18 cellular contexts compared by ENCODE assay signal in genomic region chr9:21519855-21520434, GRCh38. TPM values are rescaled to one million over a fixed set of nuclear protein-coding genes. Genes with fewer than 3 reads are reported as not detected.
DNase-seq lines count a peak whose midpoint lies in the region; ATAC-seq, FAIRE-seq and TF ChIP-seq lines count a peak whose summit lies in the region.
"Had no signal": no experiment of that assay in that cellular context is flagged by ENCODE, and none has a peak within 500 bp of the region (broad histone marks: within the 10 kb centered on the region; RNA-seq: fewer than 3 reads in every experiment).

No MANE protein-coding gene starts in this region.

- no peaks in the 10 kb centered on the region for H3K9me1 ChIP-seq in IMR-90 (ENCODE audit: insufficient read depth, low read length)

- no peak overlapping the region for H3K56ac ChIP-seq in IMR-90 (ENCODE audit: extremely low read depth, insufficient read depth, low read length)

- H3K27me3 ChIP-seq in IMR-90 (ENCODE audit: control insufficient read depth, insufficient read depth, low read length): no peaks in the 10 kb centered on the region
- no peaks in the 10 kb centered on the region for H3K27me3 ChIP-seq in RWPE2 (ENCODE audit: insufficient read depth, poor library complexity, severe bottlenecking)
- H3K27me3 ChIP-seq: BLaER1 had no signal

- no peak overlapping the region for H2BK15ac ChIP-seq in IMR-90 (ENCODE audit: low read depth, low read length)

- no TSS peak for BruUV-seq in Calu3 (replicated peaks; lab: Mats Ljungman, UMichigan)
- no TSS peak for BruUV-seq in IMR-90 (replicated peaks; lab: Mats Ljungman, UMichigan)

- H2BK5ac ChIP-seq in IMR-90 (ENCODE audit: low read depth, low read length, poor library complexity, severe bottlenecking): no peak overlapping the region

- H3K79me1 ChIP-seq in IMR-90 (ENCODE audit: low read depth in 1 of 2, low read length in 2 of 2): peaks cover 22 to 48% of the 10 kb centered on the region in 2 experiments; a peak in 3 of 4 replicates

- FAIRE-seq in A549 (lab: Jason Lieb, UNC): no peak
- FAIRE-seq: GM12878, H54, K562 had no signal

- H2BK20ac ChIP-seq in IMR-90 (ENCODE audit: low read depth, low read length): no peak overlapping the region

- no peak overlapping the region for H2AK5ac ChIP-seq in IMR-90 (ENCODE audit: low read depth, low read length)

- no peak overlapping the region for H3K4me3 Mint-ChIP-seq in Calu3 (ENCODE audit: low read depth, unreplicated experiment)
- H3K4me3 Mint-ChIP-seq: CD14-positive monocyte, GM23338 had no signal

- peaks cover 30% of the 10 kb centered on the region for H3K36me3 Mint-ChIP-seq in Calu3 (ENCODE audit: insufficient read depth, unreplicated experiment)
- H3K36me3 Mint-ChIP-seq: CD14-positive monocyte had no signal

- no peak overlapping the region for H3K23ac ChIP-seq in IMR-90 (ENCODE audit: low read depth, low read length)

- H3K27me3 Mint-ChIP-seq in Calu3 (ENCODE audit: unreplicated experiment): no peaks in the 10 kb centered on the region

- no peak overlapping the region for H3K4me2 ChIP-seq in A549
- no peak overlapping the region for H3K4me2 ChIP-seq in IMR-90 (ENCODE audit: low read depth, low read length)
- H3K4me2 ChIP-seq: BLaER1, GM23338 had no signal

- H4K8ac ChIP-seq in IMR-90 (ENCODE audit: low read depth in 2 of 2, low read length in 2 of 2): peak overlapping the region in 1 of 2 experiments; percentile 5; a peak in 1 of 4 replicates

- CTCF ChIA-PET in A549 (lab: Yijun Ruan, JAX): interaction anchor here (1.0 to 1.7 kb wide), 3 partner anchors 11 to 264 kb away, joined by 3 to 5 read pairs (median 3); no protein-coding TSS in a partner anchor
- CTCF ChIA-PET in Calu3 (lab: Charles Lee): interaction anchor here (1.2 kb wide), 1 partner anchor 268 kb away, joined by 3 read pairs; no protein-coding TSS in a partner anchor
- CTCF ChIA-PET in IMR-90 (lab: Yijun Ruan, JAX): no interaction called here

- H3K9me3 ChIP-seq in A549: peaks cover 23% of the 10 kb centered on the region
- no peaks in the 10 kb centered on the region for H3K9me3 ChIP-seq in IMR-90 (ENCODE audit: control insufficient read depth, insufficient read depth, low read length)
- peaks cover 3% of the 10 kb centered on the region for H3K9me3 ChIP-seq in RWPE2 (ENCODE audit: severe bottlenecking)
- H3K9me3 ChIP-seq: BLaER1 had no signal

- H4K91ac ChIP-seq in IMR-90 (ENCODE audit: insufficient read depth, low read depth, low read length): no peak overlapping the region

- H3K9me3 Mint-ChIP-seq in Calu3 (ENCODE audit: low read depth, unreplicated experiment): peaks cover 5% of the 10 kb centered on the region

- H4K5ac ChIP-seq in IMR-90 (ENCODE audit: low read depth, low read length): no peak overlapping the region

- H3K4me1 ChIP-seq in A549: peaks cover 32% of the 10 kb centered on the region; the same call in 2 of the 3 replicates
- no peaks in the 10 kb centered on the region for H3K4me1 ChIP-seq in IMR-90 (ENCODE audit: control insufficient read depth, insufficient read depth, low read length)
- no peaks in the 10 kb centered on the region for H3K4me1 ChIP-seq in RWPE2 (ENCODE audit: insufficient read depth, poor library complexity, severe bottlenecking)
- H3K4me1 ChIP-seq: BLaER1 had no signal

- H4K20me1 ChIP-seq in IMR-90 (ENCODE audit: insufficient read depth, low read length): no peaks in the 10 kb centered on the region
- H4K20me1 ChIP-seq: BLaER1 had no signal

- WGBS in A549 (ENCODE audit: missing lambda C conversion rate): 94% methylated on average over 2 of the region's 2 CpGs
- 100% methylated on average over 1 of the region's 2 CpGs; no CpG with 5 or more reads in 1 of the 2 experiments for WGBS in IMR-90 (ENCODE audit: extremely low coverage in 2 of 2, insufficient read length in 1 of 2), 2 experiments

- POLR2A ChIA-PET in A549 (lab: Yijun Ruan, JAX): no interaction called here
- POLR2A ChIA-PET in IMR-90 (lab: Charles Lee; ENCODE audit: unreplicated experiment): no interaction called here

- in situ Hi-C loops in IMR-90 (cut with MboI; ENCODE audit: low sequenced_read_pairs): no loop called here

- H3K4me3 ChIP-seq in A549 (no peak overlapping the region), IMR-90 (ENCODE audit: insufficient read depth, low read depth, low read length) (no peak overlapping the region), RWPE2 (ENCODE audit: severe bottlenecking) (no peak overlapping the region)
- H3K4me3 ChIP-seq: BLaER1, GM12878, GM23338, K562 had no signal

- H3K36me3 ChIP-seq in IMR-90 (ENCODE audit: control insufficient read depth, insufficient read depth, low read length) (peaks cover 6% of the 10 kb centered on the region; the same call in 1 of the 2 replicates), RWPE2 (ENCODE audit: low read depth) (peaks cover 83% of the 10 kb centered on the region)
- H3K36me3 ChIP-seq: BLaER1 had no signal

- peak overlapping the region; percentile 59 for H3K27ac Mint-ChIP-seq in Calu3 (ENCODE audit: unreplicated experiment)
- H3K27ac Mint-ChIP-seq: GM23338 had no signal

- no peak overlapping the region for H2AFZ ChIP-seq in IMR-90 (replicated peaks; ENCODE audit: low read length, poor library complexity)
- H2AFZ ChIP-seq: GM23338 had no signal

- H3K14ac ChIP-seq in IMR-90 (replicated peaks; ENCODE audit: low read depth, low read length): 0 out of 2 replicates have a peak overlapping the region, but pooled peaks have one; percentile 13

- TF ChIP-seq EP300 in A549 (IDR thresholded peaks at IDR 0.05): no peak

- H3K9ac ChIP-seq in IMR-90 (ENCODE audit: low read depth, low read length): no peak overlapping the region
- H3K9ac ChIP-seq: BLaER1 had no signal

- H3K27ac ChIP-seq in A549: no peak overlapping the region
- H3K27ac ChIP-seq in IMR-90 (ENCODE audit: insufficient read depth, low read length): no peak overlapping the region
- peak overlapping the region; percentile 30 for H3K27ac ChIP-seq in RWPE2 (ENCODE audit: poor library complexity, severe bottlenecking)
- H3K27ac ChIP-seq: BLaER1 had no signal

- H3K4me1 Mint-ChIP-seq in Calu3 (ENCODE audit: low read depth, unreplicated experiment): peaks cover 32% of the 10 kb centered on the region
- H3K4me1 Mint-ChIP-seq: CD14-positive monocyte, GM23338 had no signal

- no peak overlapping the region for H3K18ac ChIP-seq in IMR-90 (ENCODE audit: low read depth, low read length)

- DNase-seq in A549 (ENCODE audit: low read depth in 1 of 2, low spot score in 1 of 2) (no peak), Calu3 (no peak), IMR-90 (no peak), RWPE2 (ENCODE audit: low spot score) (no peak), NCI-H1048 (lab: John Stamatoyannopoulos, UW) (no peak), HPDE6-E6E7 (ENCODE audit: extremely low spot score) (no peak), dedifferentiated amniotic fluid mesenchymal stem cell (ENCODE audit: extremely low spot score) (no peak)
- DNase-seq: CD4-positive, alpha-beta memory T cell; DMS79 treated with DMSO at 0.1 percent for 48 hours; HCEC 1CT had no signal

- H2AK9ac ChIP-seq in IMR-90 (replicated peaks; ENCODE audit: low read depth, low read length, poor library complexity): no peak overlapping the region

- TF ChIP-seq POLR2A in A549 (IDR thresholded peaks at IDR 0.05; ENCODE audit: low read length) (no peak), IMR-90 (IDR thresholded peaks at IDR 0.05; ENCODE audit: low read depth, low read length) (no peak)

- intact Hi-C loops in Calu3 (cut with micrococcal nuclease; ENCODE audit: unreplicated experiment): no loop called here
- intact Hi-C loops in IMR-90 (cut with micrococcal nuclease): no loop called here

- H3K4ac ChIP-seq in IMR-90 (ENCODE audit: low read depth, low read length): no peak overlapping the region

- TF ChIP-seq RAD21 in A549 (conservative IDR thresholded peaks at IDR 0.05 in 1 of 2, IDR thresholded peaks at IDR 0.05 in 1 of 2): no peak
- no peak for TF ChIP-seq RAD21 in IMR-90 (IDR thresholded peaks at IDR 0.05; ENCODE audit: low read length)

- dilution Hi-C loops in IMR-90 (cut with HindIII; ENCODE audit: low sequenced_read_pairs, unreplicated experiment): no loop called here

- TF ChIP-seq CTCF in A549 (IDR thresholded peaks at IDR 0.05) (no peak), Calu3 (IDR thresholded peaks at IDR 0.05; ENCODE audit: unreplicated experiment) (no peak), IMR-90 (conservative IDR thresholded peaks at IDR 0.05; ENCODE audit: low read depth, low read length) (no peak), RWPE2 (IDR thresholded peaks at IDR 0.05; ENCODE audit: poor library complexity, severe bottlenecking) (no peak)

- H2BK120ac ChIP-seq in IMR-90 (ENCODE audit: low read depth, low read length): no peak overlapping the region

- ATAC-seq in A549: peak; percentile 9 to 28; a peak in 3 of 6 replicates
- ATAC-seq in IMR-90 (ENCODE audit: low read depth): no peak
- ATAC-seq in RWPE2 (ENCODE audit: low read depth): peak; percentile 8; the same call in 2 of the 3 replicates
- no peak for ATAC-seq in HG03565 (IDR thresholded peaks at IDR 0.05; ENCODE audit: unreplicated experiment)
- ATAC-seq: GM12878, GM23338, K562 had no signal

TF ChIP-seq in A549, 52 proteins besides CTCF, POLR2A, EP300 and RAD21 (continues in another document):
- TF ChIP-seq HOXA7 (CRISPR knock-in tag; IDR thresholded peaks at IDR 0.05) (0 out of 2 replicates have a peak, but pooled peaks have one; percentile 44), RARB (CRISPR knock-in tag; IDR thresholded peaks at IDR 0.05) (peak; percentile 63; the same call in 1 of the 2 replicates), FOSB (CRISPR knock-in tag; IDR thresholded peaks at IDR 0.05) (0 out of 2 replicates have a peak, but pooled peaks have one; percentile 44), NFE2L2 (conservative IDR thresholded peaks at IDR 0.05; ENCODE audit: low read length) (no peak)

TF ChIP-seq in IMR-90, 13 proteins besides CTCF, POLR2A, EP300 and RAD21 (continues in another document):
- TF ChIP-seq RCOR1 (IDR thresholded peaks at IDR 0.05; ENCODE audit: insufficient replicate concordance, low read length) (no peak), FOS (IDR thresholded peaks at IDR 0.05; ENCODE audit: low read depth, low read length) (no peak), MAZ (IDR thresholded peaks at IDR 0.05; ENCODE audit: borderline replicate concordance, low read depth, low read length) (no peak)

RNA-seq across cellular contexts. Expression of gene IFNE, which starts 37.8 kb away (rescaled TPM):
- polyA plus RNA-seq in A549 (2011; rRNA removed) (3.1 and 4.3 TPM in 2 replicates), A549 (2017; fragmentation: RNase III; extraction: RNeasy Plus Mini Kit Qiagen cat#74134 plus additional on column Dnase treatment) (2.3 to 2.5 TPM (median 2.4 TPM) in 3 replicates), IMR-90 (2012; rRNA removed) (0.96 and 1.4 TPM in 2 replicates)
- polyA plus RNA-seq in A549 (2012; cell fraction: cytosol; rRNA removed): 0.13 and 0.20 TPM in 2 replicates
- 1.3 and 1.8 TPM in 2 replicates for polyA plus RNA-seq in A549 (2012; cell fraction: nucleus; rRNA removed)
- 1.4 and 2.9 TPM in 2 replicates for polyA minus RNA-seq in A549 (2011; rRNA and poly(A)+ RNA removed)
- total RNA-seq in Calu3 (2022) (8.3 and 8.4 TPM in 2 replicates), IMR-90 (2012; rRNA removed) (1.8 and 1.9 TPM in 2 replicates)
- not detected in 2 replicates for polyA plus RNA-seq in IMR-90 (2012; cell fraction: cytosol; rRNA removed)
- polyA plus RNA-seq in IMR-90 (2012; cell fraction: nucleus; rRNA removed; ENCODE audit: low replicate concordance): 1.5 and 8.6 TPM in 2 replicates
- total RNA-seq: A172; CD4-positive, alpha-beta memory T cell; GM12878; K562 had no signal
- polyA plus RNA-seq: CD14-positive monocyte; CD4-positive, alpha-beta memory T cell; GM12878; GM23338; K562 had no signal

Comparison
In these comparisons a context has a peak if more than half of its experiments do, and no peak if none do; other contexts are left out.
1. ATAC-seq: peak in A549 (2 of 2) and RWPE2 (single experiment); none in IMR-90 (single experiment) and HG03565 (single experiment).